16 cellular contexts compared by ENCODE assay signal in genomic region chr10:62071846-62072281, GRCh38.
A peak's percentile ranks its signal among the peaks of the same experiment; 100 is the strongest.
DNase-seq lines count a peak whose midpoint lies in the region; ATAC-seq, FAIRE-seq and TF ChIP-seq lines count a peak whose summit lies in the region.
"Had no signal": no experiment of that assay in that cellular context is flagged by ENCODE, and none has a peak within 500 bp of the region (broad histone marks: within the 10 kb centered on the region; RNA-seq: fewer than 3 reads in every experiment).

No MANE protein-coding gene starts in this region.

- in situ Hi-C loops in HAP-1 (cut with MboI; ENCODE audit: low sequenced_read_pairs): no loop called here

- H3K27me3 Mint-ChIP-seq in CD8-positive, alpha-beta memory T cell: no peaks in the 10 kb centered on the region
- no peaks in the 10 kb centered on the region for H3K27me3 Mint-ChIP-seq in IgD-negative memory B cell
- H3K27me3 Mint-ChIP-seq in activated naive CD8-positive, alpha-beta T cell treated with anti-CD3 and anti-CD28 coated beads, Interleukin-2, amount 10 ng/mL, durations not matched to agents 7 days and 5 days: no peaks in the 10 kb centered on the region
- H3K27me3 Mint-ChIP-seq in naive B cell: no peaks in the 10 kb centered on the region
- H3K27me3 Mint-ChIP-seq: type B pancreatic cell had no signal

- intact Hi-C loops in kidney (cut with DNase I): no loop called here

- no peak overlapping the region for H3K4me3 ChIP-seq in CD8-positive, alpha-beta memory T cell (ENCODE audit: low read length)
- H3K4me3 ChIP-seq in HAP-1: no peak overlapping the region
- no peak overlapping the region for H3K4me3 ChIP-seq in kidney (ENCODE audit: low read length in 2 of 2)
- H3K4me3 ChIP-seq: pancreas had no signal

- peaks cover 23 to 89% (median 32%) of the 10 kb centered on the region in 3 donors for H3K36me3 Mint-ChIP-seq in CD8-positive, alpha-beta memory T cell
- H3K36me3 Mint-ChIP-seq in IgD-negative memory B cell (peaks cover 11% of the 10 kb centered on the region), naive B cell (peaks cover 54% of the 10 kb centered on the region in 2 donors)
- H3K36me3 Mint-ChIP-seq in activated naive CD8-positive, alpha-beta T cell treated with anti-CD3 and anti-CD28 coated beads, Interleukin-2, amount 10 ng/mL, durations not matched to agents 7 days and 5 days: peaks cover 65% of the 10 kb centered on the region

- no peaks in the 10 kb centered on the region for H3K9me3 ChIP-seq in CD8-positive, alpha-beta memory T cell (ENCODE audit: low read length)
- H3K9me3 ChIP-seq in HAP-1: no peaks in the 10 kb centered on the region
- no peaks in the 10 kb centered on the region for H3K9me3 ChIP-seq in kidney (ENCODE audit: control insufficient read depth in 1 of 2, low read length in 2 of 2)
- H3K9me3 ChIP-seq: pancreas had no signal

- no peaks in the 10 kb centered on the region for H3K27me3 ChIP-seq in CD8-positive, alpha-beta memory T cell (ENCODE audit: insufficient read depth, low read length, poor library complexity, severe bottlenecking)
- H3K27me3 ChIP-seq in HAP-1 (ENCODE audit: low read depth): no peaks in the 10 kb centered on the region
- H3K27me3 ChIP-seq: pancreas had no signal

- H3K27ac Mint-ChIP-seq in CD8-positive, alpha-beta memory T cell: peak overlapping the region in 6 of 8 donors; percentile 8 to 72 (median 63)
- H3K27ac Mint-ChIP-seq in IgD-negative memory B cell: peak overlapping the region; percentile 12 to 66 (median 41)
- H3K27ac Mint-ChIP-seq in activated naive CD8-positive, alpha-beta T cell treated with anti-CD3 and anti-CD28 coated beads, Interleukin-2, amount 10 ng/mL, durations not matched to agents 7 days and 5 days: no peak overlapping the region
- H3K27ac Mint-ChIP-seq in naive B cell: peak overlapping the region; percentile 38 to 94 (median 74)
- H3K27ac Mint-ChIP-seq: type B pancreatic cell had no signal

- TF ChIP-seq CTCF in kidney (IDR thresholded peaks at IDR 0.05; ENCODE audit: borderline replicate concordance, extremely low read depth, insufficient read depth): no peak

- peaks cover 16% of the 10 kb centered on the region for H3K36me3 ChIP-seq in CD8-positive, alpha-beta memory T cell (ENCODE audit: insufficient read depth, low read length)
- H3K36me3 ChIP-seq in HAP-1 (replicated peaks): peaks cover 18% of the 10 kb centered on the region
- H3K36me3 ChIP-seq in kidney (ENCODE audit: control insufficient read depth in 1 of 2, insufficient read depth in 2 of 2, low read length in 2 of 2): peaks cover 20 to 39% of the 10 kb centered on the region in 2 donors

- POLR2A ChIA-PET in CD8-positive, alpha-beta memory T cell (lab: Charles Lee): no interaction called here
- POLR2A ChIA-PET in activated naive CD8-positive, alpha-beta T cell treated with anti-CD3 and anti-CD28 coated beads, Interleukin-2, amount 10 ng/mL, durations not matched to agents 7 days and 5 days (lab: Charles Lee): interaction anchor here (0.9 to 1.0 kb wide), 2 partner anchors 10 to 113 kb away, joined by 3 to 4 read pairs; no protein-coding TSS in a partner anchor

- H3K4me1 Mint-ChIP-seq in CD8-positive, alpha-beta memory T cell: peaks cover 40 to 64% (median 59%) of the 10 kb centered on the region in 3 donors
- H3K4me1 Mint-ChIP-seq in IgD-negative memory B cell (peaks cover 30 to 31% (median 30%) of the 10 kb centered on the region in 3 donors), naive B cell (peaks cover 29 to 63% (median 38%) of the 10 kb centered on the region in 3 donors)
- H3K4me1 Mint-ChIP-seq in activated naive CD8-positive, alpha-beta T cell treated with anti-CD3 and anti-CD28 coated beads, Interleukin-2, amount 10 ng/mL, durations not matched to agents 7 days and 5 days: peaks cover 40% of the 10 kb centered on the region

- H3K4me3 Mint-ChIP-seq in CD8-positive, alpha-beta memory T cell: no peak overlapping the region
- H3K4me3 Mint-ChIP-seq in IgD-negative memory B cell (no peak overlapping the region), naive B cell (peak overlapping the region in 2 of 8 donors; percentile 13 to 52)
- H3K4me3 Mint-ChIP-seq in activated naive CD8-positive, alpha-beta T cell treated with anti-CD3 and anti-CD28 coated beads, Interleukin-2, amount 10 ng/mL, durations not matched to agents 7 days and 5 days: no peak overlapping the region
- H3K4me3 Mint-ChIP-seq: type B pancreatic cell had no signal

- CTCF ChIA-PET in CD8-positive, alpha-beta memory T cell (lab: Charles Lee): no interaction called here

- H3K4me1 ChIP-seq in CD8-positive, alpha-beta memory T cell (ENCODE audit: insufficient read depth, low read length): peaks cover 7% of the 10 kb centered on the region
- peaks cover 27% of the 10 kb centered on the region for H3K4me1 ChIP-seq in HAP-1
- H3K4me1 ChIP-seq in kidney (ENCODE audit: control insufficient read depth in 1 of 2, insufficient read depth in 1 of 2, low read depth in 1 of 2, low read length in 2 of 2): peaks cover 8% of the 10 kb centered on the region in 2 donors

- H3K27ac ChIP-seq in CD8-positive, alpha-beta memory T cell (ENCODE audit: low read depth, low read length): no peak overlapping the region
- no peak overlapping the region for H3K27ac ChIP-seq in kidney (ENCODE audit: low read depth in 2 of 2, low read length in 2 of 2)
- H3K27ac ChIP-seq: pancreas had no signal

- no peak overlapping the region for H3K9ac ChIP-seq in kidney (ENCODE audit: low read length in 2 of 2)

- no peak for DNase-seq in CD8-positive, alpha-beta memory T cell
- DNase-seq in activated naive CD8-positive, alpha-beta T cell treated with anti-CD3 and anti-CD28 coated beads, Interleukin-2, amount 10 ng/mL, durations not matched to agents 7 days and 5 days: no peak
- no peak for DNase-seq in naive B cell
- DNase-seq in HAP-1 (ENCODE audit: low spot score in 2 of 2): no peak
- no peak for DNase-seq in NCI-H2029 (lab: John Stamatoyannopoulos, UW)
- DNase-seq in kidney: no peak
- DNase-seq: central memory CD4-positive, alpha-beta T cell; COR-L47; KG1; NCI-H2107; pancreas had no signal

- no peak for FAIRE-seq in kidney (lab: Jason Lieb, UNC)
- FAIRE-seq: frontal cortex, pancreas had no signal

- ATAC-seq in activated naive CD8-positive, alpha-beta T cell treated with anti-CD3 and anti-CD28 coated beads, Interleukin-2, amount 10 ng/mL, durations not matched to agents 7 days and 5 days (ENCODE audit: low read depth): peak; percentile 25
- no peak for ATAC-seq in naive B cell (ENCODE audit: low read depth in 2 of 2)
- ATAC-seq: HCT116, left lobe of liver, pancreas had no signal

- no peaks in the 10 kb centered on the region for H3K9me3 Mint-ChIP-seq in CD8-positive, alpha-beta memory T cell
- no peaks in the 10 kb centered on the region for H3K9me3 Mint-ChIP-seq in IgD-negative memory B cell
- H3K9me3 Mint-ChIP-seq in activated naive CD8-positive, alpha-beta T cell treated with anti-CD3 and anti-CD28 coated beads, Interleukin-2, amount 10 ng/mL, durations not matched to agents 7 days and 5 days: peaks cover 7% of the 10 kb centered on the region
- H3K9me3 Mint-ChIP-seq in naive B cell: no peaks in the 10 kb centered on the region
- H3K9me3 Mint-ChIP-seq: type B pancreatic cell had no signal
